Comparison of ENCODE assay signal across 7 cellular contexts in the genomic region with DNA sequence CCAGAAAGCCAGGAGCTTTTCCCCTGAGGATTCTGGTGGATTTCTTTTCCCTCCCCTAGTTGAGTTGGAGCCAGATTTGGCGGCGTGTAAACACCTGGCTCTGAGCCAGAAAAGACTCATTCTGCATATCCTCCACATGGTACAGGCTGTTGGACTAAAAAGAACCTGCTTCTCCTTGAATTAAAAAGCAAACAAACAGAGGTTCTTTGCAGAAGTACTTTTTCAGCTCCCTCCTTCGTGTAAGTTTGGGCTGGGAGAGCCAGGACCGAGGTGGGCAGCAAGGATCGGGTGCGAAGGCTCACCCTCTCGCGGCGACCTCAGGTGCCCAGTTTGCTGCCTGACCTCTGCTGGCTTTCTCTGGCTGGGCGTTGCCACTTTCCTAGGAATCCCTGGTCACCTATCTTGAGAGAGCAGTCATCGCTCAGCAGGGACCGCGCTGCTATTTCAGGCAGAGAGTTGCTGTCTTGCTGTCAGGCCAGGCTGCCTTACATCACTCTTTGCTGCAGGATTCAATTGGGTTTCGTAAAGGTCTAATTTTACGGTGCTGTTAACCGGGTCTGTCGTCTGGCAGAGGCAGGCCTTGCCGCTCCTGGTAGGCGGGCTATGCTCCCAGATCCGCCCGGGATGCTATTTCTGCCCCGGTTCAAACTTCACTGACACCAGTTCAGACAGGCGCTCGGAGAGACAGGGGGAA. TPM values are rescaled to one million over a fixed set of nuclear protein-coding genes. Genes with fewer than 3 reads are reported as not detected.
DNase-seq lines count a peak whose midpoint lies in the region; ATAC-seq and TF ChIP-seq lines count a peak whose summit lies in the region.

No MANE protein-coding gene starts in this region.

- H3K9me3 Mint-ChIP-seq in activated T-cell treated with anti-CD3 and anti-CD28 coated beads, Interleukin-2, amount 50 U/mL, for 24 hours = no peaks in the 10 kb centered on the region

- no peaks in the 10 kb centered on the region for H3K36me3 Mint-ChIP-seq in activated T-cell treated with anti-CD3 and anti-CD28 coated beads, Interleukin-2, amount 50 U/mL, for 24 hours (ENCODE audit: low read depth)

- H3K4me3 Mint-ChIP-seq in activated T-cell treated with anti-CD3 and anti-CD28 coated beads, Interleukin-2, amount 50 U/mL, for 24 hours = no peak overlapping the region

- no peak overlapping the region for H3K27ac Mint-ChIP-seq in activated T-cell treated with anti-CD3 and anti-CD28 coated beads, Interleukin-2, amount 50 U/mL, for 24 hours

- peaks cover 13% of the 10 kb centered on the region for H3K4me1 Mint-ChIP-seq in activated T-cell treated with anti-CD3 and anti-CD28 coated beads, Interleukin-2, amount 50 U/mL, for 24 hours (ENCODE audit: low read depth)

- DNase-seq in LoVo (ENCODE audit: low spot score) = peak; percentile 27
- DNase-seq in Right ventricle myocardium superior = peak; percentile 82
- peak; percentile 74 for DNase-seq in renal cortical epithelial cell (ENCODE audit: low read depth)
- DNase-seq in activated T-cell treated with anti-CD3 and anti-CD28 coated beads, Interleukin-2, amount 50 U/mL, for 24 hours = no peak

- ATAC-seq in SK-N-SH treated with all-trans-retinoic acid at 6 μM for 48 hours = peak; percentile 35
- ATAC-seq in Right ventricle myocardium superior (ENCODE audit: poor library complexity) = peak; percentile 90
- no peak for ATAC-seq in HG03565 (IDR thresholded peaks at IDR 0.05; ENCODE audit: unreplicated experiment)
- ATAC-seq in HG02759 (IDR thresholded peaks at IDR 0.05; ENCODE audit: unreplicated experiment) = no peak

- intact Hi-C loops in Right ventricle myocardium superior (cut with DNase I) = loop anchor here (5.0 kb wide), 2 partner anchors 416 to 501 kb away; no protein-coding TSS in a partner anchor

- H3K27me3 Mint-ChIP-seq in activated T-cell treated with anti-CD3 and anti-CD28 coated beads, Interleukin-2, amount 50 U/mL, for 24 hours = peaks cover 80% of the 10 kb centered on the region

TF ChIP-seq in SK-N-SH treated with all-trans-retinoic acid at 6 μM for 48 hours, 23 proteins besides CTCF, POLR2A, EP300 and RAD21:
- TF ChIP-seq ZFP3 (CRISPR knock-in tag; IDR thresholded peaks at IDR 0.05) = 0 out of 2 replicates have a peak, but pooled peaks have one; percentile 49
- no peak for TF ChIP-seq RARB (CRISPR knock-in tag; IDR thresholded peaks at IDR 0.05)
- TF ChIP-seq ZNF8 (CRISPR knock-in tag; IDR thresholded peaks at IDR 0.05) = no peak

RNA-seq across cellular contexts. Expression of gene PAPPA, which starts 3.2 kb away (rescaled TPM):
- 1.2 TPM for total RNA-seq in Right ventricle myocardium superior
- 2.5 and 14.6 TPM in 2 replicates for total RNA-seq in renal cortical epithelial cell

Comparison
In these comparisons a context has a peak if more than half of its experiments do, and no peak if none do; other contexts are left out.
1. ATAC-seq: peak in SK-N-SH treated with all-trans-retinoic acid at 6 μM for 48 hours (single experiment) and Right ventricle myocardium superior (single experiment); none in HG03565 (single experiment) and HG02759 (single experiment).